In the genomic region with DNA sequence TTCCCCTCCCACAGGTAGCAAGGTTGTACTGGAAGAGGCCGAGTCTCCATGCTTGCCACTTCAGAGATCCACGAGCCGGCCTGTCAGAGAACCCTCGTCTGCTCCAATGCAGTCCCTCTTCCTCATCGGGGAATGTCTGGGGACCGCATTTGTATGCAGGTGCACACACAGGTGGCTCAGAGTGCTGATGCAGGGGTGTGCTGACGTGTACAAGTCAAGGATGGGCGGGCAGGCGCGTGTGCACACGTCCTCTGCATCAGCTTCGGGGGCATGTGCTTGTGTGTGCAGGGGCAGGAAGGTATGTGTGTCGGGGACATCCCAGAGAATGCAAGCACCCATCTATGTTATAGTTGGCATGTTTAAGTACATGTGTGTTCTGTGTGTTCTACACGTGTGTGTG, we compare ENCODE assay signal across 27 cellular contexts.
A peak's percentile ranks its signal among the peaks of the same experiment; 100 is the strongest.
DNase-seq lines count a peak whose midpoint lies in the region; ATAC-seq and TF ChIP-seq lines count a peak whose summit lies in the region.
"Had no signal": no experiment of that assay in that cellular context is flagged by ENCODE, and none has a peak within 500 bp of the region (broad histone marks: within the 10 kb centered on the region; RNA-seq: fewer than 3 reads in every experiment).

No MANE protein-coding gene starts in this region.

- ATAC-seq in HG02981 (IDR thresholded peaks at IDR 0.05; ENCODE audit: unreplicated experiment) (no peak), HG03097 (IDR thresholded peaks at IDR 0.05; ENCODE audit: low FRiP score, unreplicated experiment) (no peak)
- ATAC-seq: activated CD8-positive, alpha-beta memory T cell treated with anti-CD3 and anti-CD28 coated beads, Interleukin-2, amount 10 ng/mL, durations not matched to agents 7 days and 5 days; activated T-cell treated with anti-CD3 and anti-CD28 coated beads, Interleukin-2, amount 50 U/mL, for 4 hours; effector memory CD8-positive, alpha-beta T cell; left ventricle myocardium superior; sciatic nerve; T-cell had no signal

- in situ Hi-C loops in GM13976 (cut with MboI; ENCODE audit: low sequenced_read_pairs, unreplicated experiment) = no loop called here

- no peak overlapping the region for H2AFZ ChIP-seq in KMS-11 (ENCODE audit: low read depth)

- no peaks in the 10 kb centered on the region for H4K20me1 ChIP-seq in KMS-11 (ENCODE audit: insufficient read depth)

- peak overlapping the region; percentile 57; the same call in 1 of the 2 replicates for H3K4me2 ChIP-seq in KMS-11

- no peak overlapping the region for H3K4me3 ChIP-seq in KMS-11 (IDR thresholded peaks at IDR 0.05; ENCODE audit: insufficient read depth, low read depth, low read length)
- H3K4me3 ChIP-seq: cardiac muscle cell, SJSA1, stomach had no signal

- TF ChIP-seq CTCF in KMS-11 (conservative IDR thresholded peaks at IDR 0.05; ENCODE audit: low read depth, low read length) (no peak), GM13976 (IDR thresholded peaks at IDR 0.05; ENCODE audit: borderline replicate concordance, control extremely low read depth, extremely low read depth, insufficient read depth, missing control alignments) (no peak)

- H3K36me3 ChIP-seq in KMS-11 (ENCODE audit: insufficient read depth) = no peaks in the 10 kb centered on the region
- H3K36me3 ChIP-seq: cardiac muscle cell, SJSA1, stomach had no signal

- peaks cover 32% of the 10 kb centered on the region for H3K4me1 ChIP-seq in KMS-11 (ENCODE audit: low read depth, poor library complexity, severe bottlenecking)
- H3K4me1 ChIP-seq: SJSA1, stomach had no signal

- DNase-seq in NCI-H526 treated with DMSO at 0.1 percent for 48 hours (lab: John Stamatoyannopoulos, UW) (peak; percentile 63), germinal center (ENCODE audit: low spot score) (peak; percentile 70), putamen (ENCODE audit: low spot score) (peak; percentile 63), GM13976 (ENCODE audit: low spot score) (no peak)
- DNase-seq: activated CD4-positive, CD25-positive, alpha-beta regulatory T cell; activated CD8-positive, alpha-beta memory T cell treated with anti-CD3 and anti-CD28 coated beads, Interleukin-2, amount 10 ng/mL, durations not matched to agents 7 days and 5 days; activated gamma-delta T cell; activated naive CD8-positive, alpha-beta T cell treated with anti-CD3 and anti-CD28 coated beads for 36 hours; activated T-cell treated with anti-CD3 and anti-CD28 coated beads, Interleukin-2, amount 50 U/mL, for 4 hours; aorta; cortex of kidney; effector memory CD8-positive, alpha-beta T cell; GOT3; left ventricle myocardium superior; NCI-H2081; NCI-H226; stimulated activated CD4-positive, alpha-beta T cell treated with anti-CD3 and anti-CD28 coated beads, Interleukin-12 subunit alpha, Interleukin-12 subunit beta, amount 100 ng/mL, for 4 hours; stimulated activated CD4-positive, alpha-beta T cell treated with anti-CD3 and anti-CD28 coated beads, Interleukin-2, amount 100 ng/mL, for 48 hours; stomach; T-cell had no signal

- H3K27me3 ChIP-seq in KMS-11 (ENCODE audit: insufficient read depth, low read depth) = peaks cover 29% of the 10 kb centered on the region; the same call in 1 of the 2 replicates
- H3K27me3 ChIP-seq: cardiac muscle cell had no signal

- no peaks in the 10 kb centered on the region for H3K79me2 ChIP-seq in KMS-11 (ENCODE audit: insufficient read depth, low read depth)

- no peak overlapping the region for H3K27ac ChIP-seq in KMS-11
- H3K27ac ChIP-seq: C4-2B, cardiac muscle cell, SJSA1, stomach had no signal

- no peak overlapping the region for H3K9ac ChIP-seq in KMS-11
